Comparison of ENCODE assay signal across 9 cellular contexts in genomic region chr10:126839094-126839761, GRCh38.
A peak's percentile ranks its signal among the peaks of the same experiment; 100 is the strongest.
DNase-seq lines count a peak whose midpoint lies in the region; ATAC-seq and TF ChIP-seq lines count a peak whose summit lies in the region.
"Had no signal": no experiment of that assay in that cellular context is flagged by ENCODE, and none has a peak within 500 bp of the region (broad histone marks: within the 10 kb centered on the region; RNA-seq: fewer than 3 reads in every experiment).

No MANE protein-coding gene starts in this region.

- H3K4me3 ChIP-seq in BE2C (ENCODE audit: low read depth, low read length), result no peak overlapping the region
- H3K4me3 ChIP-seq in MM.1S (ENCODE audit: low read length), result no peak overlapping the region

- no peak overlapping the region for H2AFZ ChIP-seq in MM.1S (ENCODE audit: low read length)

- no peak overlapping the region for H3K4me2 ChIP-seq in MM.1S (ENCODE audit: low read depth, low read length)

- DNase-seq in BE2C, result peak; percentile 21
- peak; percentile 86 for DNase-seq in NCI-H2081 treated with DMSO at 0.1 percent for 48 hours (lab: John Stamatoyannopoulos, UW)
- peak; percentile 33 for DNase-seq in cerebellum (ENCODE audit: low spot score)
- DNase-seq in mucosa of gallbladder (ENCODE audit: low spot score), result peak; percentile 74
- no peak for DNase-seq in MM.1S

- TF ChIP-seq CTCF in BE2C (IDR thresholded peaks at IDR 0.05; ENCODE audit: low read depth, low read length) (no peak), MM.1S (IDR thresholded peaks at IDR 0.05; ENCODE audit: low read length) (no peak)

- ATAC-seq in GM18505 (IDR thresholded peaks at IDR 0.05; ENCODE audit: unreplicated experiment) (no peak), HG03280 (IDR thresholded peaks at IDR 0.05; ENCODE audit: unreplicated experiment) (no peak), GM18861 (IDR thresholded peaks at IDR 0.05; ENCODE audit: unreplicated experiment) (no peak)

- H3K79me2 ChIP-seq in MM.1S (ENCODE audit: low read length), result no peaks in the 10 kb centered on the region

- H3K36me3 ChIP-seq in BE2C, result no peaks in the 10 kb centered on the region
- H3K36me3 ChIP-seq in MM.1S (replicated peaks; ENCODE audit: insufficient read depth, low read length), result no peaks in the 10 kb centered on the region

- H3K9ac ChIP-seq in MM.1S (ENCODE audit: low read length), result no peak overlapping the region

- no peaks in the 10 kb centered on the region for H3F3A ChIP-seq in MM.1S (ENCODE audit: insufficient read depth, low read length)

- TF ChIP-seq POLR2A in GM18505 (IDR thresholded peaks at IDR 0.05; ENCODE audit: borderline replicate concordance, extremely low read depth, insufficient read depth, insufficient read length), result no peak

- H3K4me1 ChIP-seq in BE2C (no peaks in the 10 kb centered on the region), MM.1S (ENCODE audit: low read length) (no peaks in the 10 kb centered on the region)

- H4K20me1 ChIP-seq in MM.1S (ENCODE audit: insufficient read depth, low read length), result no peaks in the 10 kb centered on the region

- H3K27me3 ChIP-seq in BE2C (no peaks in the 10 kb centered on the region), MM.1S (replicated peaks; ENCODE audit: insufficient read depth, low read length) (no peaks in the 10 kb centered on the region)

- H3K9me3 ChIP-seq in BE2C (no peaks in the 10 kb centered on the region), MM.1S (replicated peaks; ENCODE audit: insufficient read depth, low read length) (no peaks in the 10 kb centered on the region)

- no peaks in the 10 kb centered on the region for H3K9me2 ChIP-seq in MM.1S (replicated peaks; ENCODE audit: insufficient read depth, low read length)

- no peak overlapping the region for H3K27ac ChIP-seq in MM.1S (ENCODE audit: low read length)
- H3K27ac ChIP-seq: epithelial cell of prostate had no signal
